26 cellular contexts compared by ENCODE assay signal in genomic region chr20:53718142-53718481, GRCh38.
DNase-seq lines count a peak whose midpoint lies in the region; ATAC-seq and TF ChIP-seq lines count a peak whose summit lies in the region.
"Had no signal": no experiment of that assay in that cellular context is flagged by ENCODE, and none has a peak within 500 bp of the region (broad histone marks: within the 10 kb centered on the region; RNA-seq: fewer than 3 reads in every experiment).

No MANE protein-coding gene starts in this region.

- DNase-seq in Caco-2 (no peak), NCI-H1105 treated with DMSO at 0.1 percent for 48 hours (lab: John Stamatoyannopoulos, UW) (peak; percentile 12), Panc1 (ENCODE audit: low read depth, low spot score) (no peak), neural progenitor cell (ENCODE audit: low spot score) (peak; percentile 53), SK-N-DZ (ENCODE audit: low spot score) (no peak), islet precursor cell (no peak), COLO829 (ENCODE audit: low spot score) (no peak)
- no peak for DNase-seq in activated CD8-positive, alpha-beta memory T cell treated with anti-CD3 and anti-CD28 coated beads, Interleukin-2, amount 10 ng/mL, durations not matched to agents 7 days and 5 days
- DNase-seq: activated B cell treated with CpG ODN at 0.5 μM for 24 hours; activated CD4-positive, alpha-beta T cell treated with anti-CD3 and anti-CD28 coated beads, Interleukin-2, amount 50 U/mL, for 48 hours; activated gamma-delta T cell treated with Interleukin-2 at 50 U/mL for 16 hours; activated naive CD8-positive, alpha-beta T cell treated with anti-CD3 and anti-CD28 coated beads, Interleukin-2, amount 50 U/mL, for 24 hours; DMS153; effector CD8-positive, alpha-beta T cell; heart left ventricle; NCI-H1417 treated with DMSO at 0.1 percent for 48 hours; NCI-H2081 treated with DMSO at 0.1 percent for 48 hours; NCI-H748 treated with DMSO at 0.1 percent for 48 hours; occipital lobe; Right ventricle myocardium superior; stimulated activated naive CD8-positive, alpha-beta T cell treated with anti-CD3 and anti-CD28 coated beads, Interleukin-15, Interleukin-2, amounts not matched to agents 100 U/mL and 50 U/mL, for 24 hours; SW 1271; T1000; thyroid gland had no signal

- CTCF ChIA-PET in Caco-2 (lab: Charles Lee) = interaction anchor here (0.7 to 1.1 kb wide), 3 partner anchors 19 to 139 kb away, joined by 3 to 4 read pairs (median 4); no protein-coding TSS in a partner anchor
- CTCF ChIA-PET in Panc1 (lab: Charles Lee) = no interaction called here
- CTCF ChIA-PET in activated CD8-positive, alpha-beta memory T cell treated with anti-CD3 and anti-CD28 coated beads, Interleukin-2, amount 10 ng/mL, durations not matched to agents 7 days and 5 days (lab: Charles Lee) = interaction anchor here (1.7 kb wide), 1 partner anchor 10 kb away, joined by 8 read pairs; no protein-coding TSS in a partner anchor

- H3K4me1 Mint-ChIP-seq in Caco-2 (ENCODE audit: low read depth, unreplicated experiment) (peaks cover 26% of the 10 kb centered on the region), neural progenitor cell (peaks cover 14% of the 10 kb centered on the region)
- H3K4me1 Mint-ChIP-seq in activated CD8-positive, alpha-beta memory T cell treated with anti-CD3 and anti-CD28 coated beads, Interleukin-2, amount 10 ng/mL, durations not matched to agents 7 days and 5 days = peaks cover 19% of the 10 kb centered on the region

- H3K36me3 ChIP-seq in Caco-2 (ENCODE audit: control insufficient read depth, insufficient read depth, low read length) (no peaks in the 10 kb centered on the region), Panc1 (ENCODE audit: control insufficient read depth, insufficient read depth, low read length) (no peaks in the 10 kb centered on the region), neural progenitor cell (no peaks in the 10 kb centered on the region)
- H3K36me3 ChIP-seq: heart left ventricle, right atrium auricular region, thyroid gland had no signal

- H3K4me1 ChIP-seq in Caco-2 (peaks cover 9% of the 10 kb centered on the region), Panc1 (ENCODE audit: control insufficient read depth, insufficient read depth, low read length) (peaks cover 10% of the 10 kb centered on the region), neural progenitor cell (peaks cover 13% of the 10 kb centered on the region)
- H3K4me1 ChIP-seq: right atrium auricular region, thyroid gland had no signal

- peaks cover 6% of the 10 kb centered on the region for H3F3A ChIP-seq in neural progenitor cell (ENCODE audit: low read depth)

- TF ChIP-seq CTCF in Caco-2 (IDR thresholded peaks at IDR 0.05; ENCODE audit: insufficient read depth in 1 of 2, low read depth in 1 of 2, low read length in 1 of 2, severe bottlenecking in 1 of 2, unreplicated experiment in 1 of 2) (no peak), Panc1 (IDR thresholded peaks at IDR 0.05) (no peak), neural progenitor cell (IDR thresholded peaks at IDR 0.05) (no peak)

- intact Hi-C loops in Caco-2 (cut with micrococcal nuclease; ENCODE audit: unreplicated experiment) = loop anchor here (5.0 kb wide), 1 partner anchor 466 kb away; no protein-coding TSS in a partner anchor
- intact Hi-C loops in Panc1 (cut with micrococcal nuclease; ENCODE audit: unreplicated experiment) = no loop called here

- H3K27me3 Mint-ChIP-seq in Caco-2 (ENCODE audit: insufficient read depth, unreplicated experiment) (no peaks in the 10 kb centered on the region), neural progenitor cell (ENCODE audit: insufficient read depth, low read depth) (peaks cover 6% of the 10 kb centered on the region)
- H3K27me3 Mint-ChIP-seq in activated CD8-positive, alpha-beta memory T cell treated with anti-CD3 and anti-CD28 coated beads, Interleukin-2, amount 10 ng/mL, durations not matched to agents 7 days and 5 days = no peaks in the 10 kb centered on the region
- H3K27me3 Mint-ChIP-seq: activated B cell treated with CpG ODN at 0.5 μM for 24 hours; activated naive CD8-positive, alpha-beta T cell treated with anti-CD3 and anti-CD28 coated beads, Interleukin-2, amount 50 U/mL, for 24 hours; IgD-negative memory B cell had no signal

- H4K20me1 ChIP-seq in neural progenitor cell (ENCODE audit: low read depth) = no peaks in the 10 kb centered on the region

- no peak overlapping the region for H2AFZ ChIP-seq in neural progenitor cell (replicated peaks)

- H3K27ac Mint-ChIP-seq in Caco-2 (ENCODE audit: unreplicated experiment) (peak overlapping the region; percentile 19), neural progenitor cell (peak overlapping the region; percentile 87)
- H3K27ac Mint-ChIP-seq in activated CD8-positive, alpha-beta memory T cell treated with anti-CD3 and anti-CD28 coated beads, Interleukin-2, amount 10 ng/mL, durations not matched to agents 7 days and 5 days = no peak overlapping the region
- H3K27ac Mint-ChIP-seq: activated B cell treated with CpG ODN at 0.5 μM for 24 hours; activated naive CD8-positive, alpha-beta T cell treated with anti-CD3 and anti-CD28 coated beads, Interleukin-2, amount 50 U/mL, for 24 hours had no signal

- H3K4me3 ChIP-seq in Caco-2 (ENCODE audit: low read depth, low read length) (no peak overlapping the region), Panc1 (ENCODE audit: low read depth in 2 of 2, low read length in 2 of 2) (no peak overlapping the region), neural progenitor cell (no peak overlapping the region)
- H3K4me3 ChIP-seq: heart left ventricle, right atrium auricular region, thyroid gland had no signal

- H3K27ac ChIP-seq in Panc1 (ENCODE audit: low read length) (peak overlapping the region; percentile 78), neural progenitor cell (no peak overlapping the region)
- H3K27ac ChIP-seq: heart left ventricle, right atrium auricular region, thyroid gland had no signal

- H3K9me3 Mint-ChIP-seq in Caco-2 (ENCODE audit: unreplicated experiment) = no peaks in the 10 kb centered on the region
- H3K9me3 Mint-ChIP-seq in neural progenitor cell = no peaks in the 10 kb centered on the region
- H3K9me3 Mint-ChIP-seq in activated CD8-positive, alpha-beta memory T cell treated with anti-CD3 and anti-CD28 coated beads, Interleukin-2, amount 10 ng/mL, durations not matched to agents 7 days and 5 days (ENCODE audit: low read depth) = no peaks in the 10 kb centered on the region
- H3K9me3 Mint-ChIP-seq: activated B cell treated with CpG ODN at 0.5 μM for 24 hours, IgD-negative memory B cell had no signal

- ATAC-seq in Panc1 = no peak
- no peak for ATAC-seq in activated CD8-positive, alpha-beta memory T cell treated with anti-CD3 and anti-CD28 coated beads, Interleukin-2, amount 10 ng/mL, durations not matched to agents 7 days and 5 days
- ATAC-seq: activated naive CD8-positive, alpha-beta T cell treated with anti-CD3 and anti-CD28 coated beads, Interleukin-2, amount 50 U/mL, for 24 hours; heart left ventricle; stimulated activated naive CD8-positive, alpha-beta T cell treated with anti-CD3 and anti-CD28 coated beads, Interleukin-15, Interleukin-2, amounts not matched to agents 100 U/mL and 50 U/mL, for 24 hours had no signal

- POLR2A ChIA-PET in Caco-2 (lab: Charles Lee) (interaction anchor here (0.6 to 0.8 kb wide), 2 partner anchors 20 to 149 kb away, joined by 3 read pairs; no protein-coding TSS in a partner anchor), Panc1 (lab: Charles Lee) (interaction anchor here (0.6 to 0.7 kb wide), 3 partner anchors 17 to 128 kb away, joined by 3 to 7 read pairs (median 5); no protein-coding TSS in a partner anchor)

- H3K9ac ChIP-seq in neural progenitor cell = no peak overlapping the region

- BruUV-seq in Caco-2 (replicated peaks; lab: Mats Ljungman, UMichigan) = no TSS peak
- BruUV-seq in Panc1 (replicated peaks; lab: Mats Ljungman, UMichigan) = no TSS peak

- no peaks in the 10 kb centered on the region for H3K79me2 ChIP-seq in neural progenitor cell (ENCODE audit: low read depth)

- H3K9me3 ChIP-seq in Caco-2 = no peaks in the 10 kb centered on the region
- H3K9me3 ChIP-seq in Panc1 (ENCODE audit: control insufficient read depth, insufficient read depth, low read depth, low read length) = no peaks in the 10 kb centered on the region
- no peaks in the 10 kb centered on the region for H3K9me3 ChIP-seq in neural progenitor cell (ENCODE audit: low read depth)
- H3K9me3 ChIP-seq: heart left ventricle, right atrium auricular region, thyroid gland had no signal

- H3K36me3 Mint-ChIP-seq in Caco-2 (ENCODE audit: insufficient read depth, unreplicated experiment) = peaks cover 6% of the 10 kb centered on the region
- no peaks in the 10 kb centered on the region for H3K36me3 Mint-ChIP-seq in neural progenitor cell
- peaks cover 2% of the 10 kb centered on the region for H3K36me3 Mint-ChIP-seq in activated CD8-positive, alpha-beta memory T cell treated with anti-CD3 and anti-CD28 coated beads, Interleukin-2, amount 10 ng/mL, durations not matched to agents 7 days and 5 days

- H3K27me3 ChIP-seq in Caco-2 (replicated peaks; ENCODE audit: control insufficient read depth, insufficient read depth, low read length) = no peaks in the 10 kb centered on the region
- no peaks in the 10 kb centered on the region for H3K27me3 ChIP-seq in Panc1 (ENCODE audit: control insufficient read depth, insufficient read depth, low read length)
- no peaks in the 10 kb centered on the region for H3K27me3 ChIP-seq in neural progenitor cell
- H3K27me3 ChIP-seq: heart left ventricle, right atrium auricular region, thyroid gland had no signal

- no peak overlapping the region for H3K4me2 ChIP-seq in neural progenitor cell

- in situ Hi-C loops in Panc1 (cut with HindIII; ENCODE audit: low pct_unique_long_range_greater_than_20kb, low sequenced_read_pairs) = no loop called here

- H3K4me3 Mint-ChIP-seq in Caco-2 (ENCODE audit: unreplicated experiment) = no peak overlapping the region
- no peak overlapping the region for H3K4me3 Mint-ChIP-seq in neural progenitor cell
- H3K4me3 Mint-ChIP-seq in activated CD8-positive, alpha-beta memory T cell treated with anti-CD3 and anti-CD28 coated beads, Interleukin-2, amount 10 ng/mL, durations not matched to agents 7 days and 5 days = no peak overlapping the region
- H3K4me3 Mint-ChIP-seq: activated B cell treated with CpG ODN at 0.5 μM for 24 hours; activated naive CD8-positive, alpha-beta T cell treated with anti-CD3 and anti-CD28 coated beads, Interleukin-2, amount 50 U/mL, for 24 hours; IgD-negative memory B cell had no signal

Comparison
In these comparisons a context has a peak if more than half of its experiments do, and no peak if none do; other contexts are left out.
1. DNase-seq: peak in NCI-H1105 treated with DMSO at 0.1 percent for 48 hours (single experiment) and neural progenitor cell (single experiment); none in Caco-2 (0 of 2), Panc1 (single experiment), SK-N-DZ (single experiment), islet precursor cell (single experiment), activated CD8-positive, alpha-beta memory T cell treated with anti-CD3 and anti-CD28 coated beads, Interleukin-2, amount 10 ng/mL, durations not matched to agents 7 days and 5 days (single experiment) and COLO829 (single experiment).